25 cellular contexts compared by ENCODE assay signal in genomic region chr4:118962540-118962939, GRCh38.
"Had no signal": no experiment of that assay in that cellular context is flagged by ENCODE, and none has a peak within 500 bp of the region (broad histone marks: within the 10 kb centered on the region; RNA-seq: fewer than 3 reads in every experiment).

No MANE protein-coding gene starts in this region.

- H3K36me3 ChIP-seq: brain microvascular endothelial cell, left lung, upper lobe of left lung had no signal

- ATAC-seq: activated CD8-positive, alpha-beta T cell treated with anti-CD3 and anti-CD28 coated beads, Interleukin-2, amount 10 ng/mL, durations not matched to agents 7 days and 5 days; activated naive CD4-positive, alpha-beta T cell treated with anti-CD3 and anti-CD28 coated beads, Interleukin-2, amount 50 U/mL, for 72 hours; left lung; mucosa of descending colon; natural killer cell; WTC11 had no signal

- H3K4me2 ChIP-seq: smooth muscle cell had no signal

- H3K4me3 Mint-ChIP-seq: activated CD8-positive, alpha-beta T cell treated with anti-CD3 and anti-CD28 coated beads, Interleukin-2, amount 10 ng/mL, durations not matched to agents 7 days and 5 days; dendritic cell treated with granulocyte-macrophage colony-stimulating factor and Interleukin-4, amounts not matched to agents 40 ng/mL and 50 ng/mL, for 4 days; memory B cell; natural killer cell; T-helper 1 cell treated with Interleukin-12 subunit alpha and Interleukin-12 subunit beta and Interleukin-4 antibody, amounts not matched to agents 30 μg/mL and 1 μg/mL, for 36 hours; WTC11 had no signal

- H3K27ac ChIP-seq: brain microvascular endothelial cell, left lung, upper lobe of left lung had no signal

- H3K4me3 ChIP-seq: left lung, mucosa of descending colon, smooth muscle cell, upper lobe of left lung had no signal

- H3K36me3 Mint-ChIP-seq: activated naive CD4-positive, alpha-beta T cell treated with anti-CD3 and anti-CD28 coated beads, Interleukin-2, amount 50 U/mL, for 72 hours; memory B cell; natural killer cell; WTC11 had no signal

- H3K27ac Mint-ChIP-seq: activated CD8-positive, alpha-beta T cell treated with anti-CD3 and anti-CD28 coated beads, Interleukin-2, amount 10 ng/mL, durations not matched to agents 7 days and 5 days; activated naive CD4-positive, alpha-beta T cell treated with anti-CD3 and anti-CD28 coated beads, Interleukin-2, amount 50 U/mL, for 72 hours; dendritic cell treated with granulocyte-macrophage colony-stimulating factor and Interleukin-4, amounts not matched to agents 40 ng/mL and 50 ng/mL, for 4 days; memory B cell; natural killer cell; T-helper 1 cell treated with Interleukin-12 subunit alpha and Interleukin-12 subunit beta and Interleukin-4 antibody, amounts not matched to agents 30 μg/mL and 1 μg/mL, for 36 hours; WTC11 had no signal

- DNase-seq: activated CD4-positive, alpha-beta T cell treated with anti-CD3 and anti-CD28 coated beads for 48 hours; activated CD8-positive, alpha-beta memory T cell treated with anti-CD3 and anti-CD28 coated beads, Interleukin-2, amount 50 U/mL, for 4 hours; activated CD8-positive, alpha-beta T cell treated with anti-CD3 and anti-CD28 coated beads, Interleukin-2, amount 10 ng/mL, durations not matched to agents 7 days and 5 days; activated gamma-delta T cell; activated T-cell treated with anti-CD3 and anti-CD28 coated beads, Interleukin-2, amount 50 U/mL, for 48 hours; amygdala; brain microvascular endothelial cell; effector memory CD4-positive, alpha-beta T cell; hippocampal formation; left lung; mucosa of descending colon; natural killer cell; posterior cingulate gyrus; right cardiac atrium; stimulated activated CD4-positive, alpha-beta T cell treated with anti-CD3 and anti-CD28 coated beads, Interleukin-4, amount 100 ng/mL, for 4 hours; stimulated activated CD8-positive, alpha-beta memory T cell treated with anti-CD3 and anti-CD28 coated beads, Interleukin-4, amount 100 ng/mL, for 48 hours; stimulated activated naive CD4-positive, alpha-beta T cell treated with Interleukin-2 at 50 U/mL for 16 hours; upper lobe of left lung had no signal

- FAIRE-seq: keratinocyte had no signal

- H3K9me3 Mint-ChIP-seq: activated naive CD4-positive, alpha-beta T cell treated with anti-CD3 and anti-CD28 coated beads, Interleukin-2, amount 50 U/mL, for 72 hours; dendritic cell treated with granulocyte-macrophage colony-stimulating factor and Interleukin-4, amounts not matched to agents 40 ng/mL and 50 ng/mL, for 4 days; memory B cell; natural killer cell; T-helper 1 cell treated with Interleukin-12 subunit alpha and Interleukin-12 subunit beta and Interleukin-4 antibody, amounts not matched to agents 30 μg/mL and 1 μg/mL, for 36 hours; WTC11 had no signal

- H3K9me3 ChIP-seq: left lung, mucosa of descending colon, upper lobe of left lung had no signal

- H3K27me3 ChIP-seq: brain microvascular endothelial cell, left lung, upper lobe of left lung had no signal

- H3K4me1 Mint-ChIP-seq: memory B cell, natural killer cell had no signal

- H3K27me3 Mint-ChIP-seq: dendritic cell treated with granulocyte-macrophage colony-stimulating factor and Interleukin-4, amounts not matched to agents 40 ng/mL and 50 ng/mL, for 4 days; memory B cell had no signal
